In genomic region chr1:9626201-9626608, GRCh38 we compare ENCODE assay signal across 8 cellular contexts. TPM values are rescaled to one million over a fixed set of nuclear protein-coding genes. Genes with fewer than 3 reads are reported as not detected.
DNase-seq lines count a peak whose midpoint lies in the region; ATAC-seq, FAIRE-seq and TF ChIP-seq lines count a peak whose summit lies in the region.

No MANE protein-coding gene starts in this region.

- POLR2A ChIA-PET in CD8-positive, alpha-beta memory T cell (lab: Charles Lee) = interaction anchor here (0.7 to 6.0 kb wide), 11 partner anchors 26 to 276 kb away, joined by 3 to 161 read pairs (median 6); partner anchors contain the start of gene PIK3CD
- POLR2A ChIA-PET in K562 (lab: Yijun Ruan, JAX) = no interaction called here

- BruUV-seq in K562 (replicated peaks; lab: Mats Ljungman, UMichigan) = no TSS peak

- peaks cover 33% of the 10 kb centered on the region for H3K4me1 ChIP-seq in CD8-positive, alpha-beta memory T cell (ENCODE audit: insufficient read depth, low read length)
- H3K4me1 ChIP-seq in K562 (replicated peaks in 1 of 2; ENCODE audit: control insufficient read depth in 2 of 2, insufficient read depth in 2 of 2, low read length in 2 of 2) (peaks cover 17 to 38% of the 10 kb centered on the region in 2 experiments; a peak in 4 of 5 replicates), prostate gland (replicated peaks) (no peaks in the 10 kb centered on the region)

- CTCF ChIA-PET in CD8-positive, alpha-beta memory T cell (lab: Charles Lee) = interaction anchor here (0.7 to 8.0 kb wide), 37 partner anchors 9 to 365 kb away, joined by 3 to 280 read pairs (median 6); partner anchors contain the start of gene PIK3CD
- CTCF ChIA-PET in K562 (lab: Yijun Ruan, JAX; ENCODE audit: low intra/inter-chr PET ratio) = interaction anchor here (0.6 to 3.6 kb wide), 12 partner anchors 15 to 801 kb away, joined by 3 to 66 read pairs (median 5); no protein-coding TSS in a partner anchor

- H3K9me1 ChIP-seq in K562 (ENCODE audit: control insufficient read depth, insufficient read depth, low read length) = no peaks in the 10 kb centered on the region

- peak overlapping the region in 1 of 2 experiments; percentile 88; a peak in 2 of 4 replicates for H3K9ac ChIP-seq in K562 (ENCODE audit: insufficient read depth in 1 of 2, low read depth in 2 of 2, low read length in 2 of 2)

- intact Hi-C loops in K562 (cut with micrococcal nuclease) = loop anchor here (5.0 kb wide), 1 partner anchor 61 kb away; no protein-coding TSS in a partner anchor
- intact Hi-C loops in prostate gland (cut with DNase I) = loop anchor here (1.0 kb wide), 1 partner anchor 241 kb away; no protein-coding TSS in a partner anchor

- H3K4me3 ChIP-seq in CD8-positive, alpha-beta memory T cell (ENCODE audit: low read length) = peak overlapping the region; percentile 37
- H3K4me3 ChIP-seq in K562 (peak overlapping the region; percentile 33; the same call in 1 of the 2 replicates), prostate gland (no peak overlapping the region)

- H3K27ac Mint-ChIP-seq in CD8-positive, alpha-beta memory T cell = peak overlapping the region; percentile 32 to 90 (median 82)

- H3K36me3 ChIP-seq in CD8-positive, alpha-beta memory T cell (ENCODE audit: insufficient read depth, low read length) = no peaks in the 10 kb centered on the region
- H3K36me3 ChIP-seq in K562 (ENCODE audit: control insufficient read depth, insufficient read depth, low read length) = no peaks in the 10 kb centered on the region
- H3K36me3 ChIP-seq in prostate gland = no peaks in the 10 kb centered on the region

- peaks cover 0 to 15% (median 0%) of the 10 kb centered on the region in 3 donors for H3K36me3 Mint-ChIP-seq in CD8-positive, alpha-beta memory T cell

- H3K27me3 ChIP-seq in CD8-positive, alpha-beta memory T cell (ENCODE audit: insufficient read depth, low read length, poor library complexity, severe bottlenecking) = no peaks in the 10 kb centered on the region
- H3K27me3 ChIP-seq in K562 (ENCODE audit: control insufficient read depth in 2 of 2, insufficient read depth in 2 of 2, low read length in 2 of 2) (peaks cover 0 to 9% of the 10 kb centered on the region in 2 experiments; a peak in 3 of 5 replicates), prostate gland (replicated peaks; ENCODE audit: insufficient read depth) (no peaks in the 10 kb centered on the region)

- no peak for FAIRE-seq in K562 (lab: Jason Lieb, UNC)

- TF ChIP-seq POLR2A in K562 (conservative IDR thresholded peaks at IDR 0.05) = no peak
- TF ChIP-seq POLR2A in prostate gland (IDR thresholded peaks at IDR 0.05) = no peak

- in situ Hi-C loops in K562 (cut with MboI) = loop anchor here (5.0 kb wide), 1 partner anchor 241 kb away; no protein-coding TSS in a partner anchor

- peaks cover 2 to 5% of the 10 kb centered on the region in 2 donors for H3K27me3 Mint-ChIP-seq in CD8-positive, alpha-beta memory T cell

- TF ChIP-seq CTCF in K562 (IDR thresholded peaks at IDR 0.05 in 2 of 3, conservative IDR thresholded peaks at IDR 0.05 in 1 of 3; ENCODE audit: insufficient read depth in 2 of 3, low read depth in 1 of 3, low read length in 3 of 3) (no peak), prostate gland (IDR thresholded peaks at IDR 0.05) (no peak)

- no peak overlapping the region for H3K27ac ChIP-seq in CD8-positive, alpha-beta memory T cell (ENCODE audit: low read depth, low read length)
- H3K27ac ChIP-seq in K562 (ENCODE audit: extremely low read depth, low read depth, low read length) = no peak overlapping the region
- H3K27ac ChIP-seq in prostate gland = no peak overlapping the region

- no peaks in the 10 kb centered on the region for H3K9me3 ChIP-seq in CD8-positive, alpha-beta memory T cell (ENCODE audit: low read length)
- no peaks in the 10 kb centered on the region for H3K9me3 ChIP-seq in K562 (replicated peaks; ENCODE audit: control insufficient read depth, insufficient read depth, low read depth, low read length)
- H3K9me3 ChIP-seq in prostate gland = no peaks in the 10 kb centered on the region

- peak in 1 of 5 donors; percentile 28 for DNase-seq in CD8-positive, alpha-beta memory T cell
- DNase-seq in K562 (ENCODE audit: extremely low read depth in 1 of 4, low spot score in 3 of 4) = no peak
- no peak for DNase-seq in middle frontal gyrus (ENCODE audit: extremely low spot score, low spot score)
- DNase-seq in prostate gland (ENCODE audit: low spot score) = no peak
- no peak for DNase-seq in SW480 (ENCODE audit: low spot score)
- no peak for DNase-seq in AG20443 (ENCODE audit: low spot score)

- no peak for TF ChIP-seq RAD21 in K562 (CRISPR knock-in tag; conservative IDR thresholded peaks at IDR 0.05 in 1 of 2, IDR thresholded peaks at IDR 0.05 in 1 of 2)

- ATAC-seq in GM19324 (IDR thresholded peaks at IDR 0.05; ENCODE audit: low FRiP score, unreplicated experiment) (peak; percentile 55), HG03439 (IDR thresholded peaks at IDR 0.05; ENCODE audit: unreplicated experiment) (peak; percentile 47), K562 (no peak)

- peak overlapping the region; percentile 78; the same call in 1 of the 2 replicates for H3K4me2 ChIP-seq in K562 (ENCODE audit: insufficient read depth, low read length)

- H3K9me3 Mint-ChIP-seq in CD8-positive, alpha-beta memory T cell = peaks cover 0 to 1% (median 0%) of the 10 kb centered on the region in 5 donors

- peaks cover 31 to 48% (median 43%) of the 10 kb centered on the region in 3 donors for H3K4me1 Mint-ChIP-seq in CD8-positive, alpha-beta memory T cell

- WGBS in K562 (ENCODE audit: insufficient coverage, low coverage, missing lambda C conversion rate) = 7% methylated on average over 9 of the region's 9 CpGs
- 74% methylated on average over 9 of the region's 9 CpGs for WGBS in prostate gland

- H2AFZ ChIP-seq in K562 (ENCODE audit: low read depth, low read length) = peak overlapping the region; percentile 88

- no peaks in the 10 kb centered on the region for H4K20me1 ChIP-seq in K562 (replicated peaks; ENCODE audit: control insufficient read depth, insufficient read depth, low read length)

- no peaks in the 10 kb centered on the region for H3K79me2 ChIP-seq in K562 (ENCODE audit: control insufficient read depth, insufficient read depth, low read length)

- H3K4me3 Mint-ChIP-seq in CD8-positive, alpha-beta memory T cell = peak overlapping the region; percentile 81 to 98 (median 91)

- no peak for TF ChIP-seq EP300 in K562 (IDR thresholded peaks at IDR 0.05; ENCODE audit: low read length)

TF ChIP-seq in K562, 482 proteins besides CTCF, POLR2A, EP300 and RAD21 (continues in another document):
- TF ChIP-seq KAT8 (IDR thresholded peaks at IDR 0.05; ENCODE audit: low read depth) (no peak), EWSR1 (IDR thresholded peaks at IDR 0.05; ENCODE audit: borderline replicate concordance, low read depth, partially characterized antibody) (no peak), CTBP1 (IDR thresholded peaks at IDR 0.05; ENCODE audit: borderline replicate concordance) (no peak)

RNA-seq across cellular contexts. Expression of gene PIK3CD, which starts 25.3 kb away (rescaled TPM):
- 100 to 1,000 TPM; 157 to 165 TPM for total RNA-seq in CD8-positive, alpha-beta memory T cell
- polyA plus RNA-seq in CD8-positive, alpha-beta memory T cell = 109 TPM
- 17.5 and 44.3 TPM in 2 replicates for total RNA-seq in K562 (2011; cell fraction: chromatin; rRNA removed; ENCODE audit: low replicate concordance)
- 32.4 and 33.3 TPM in 2 replicates for total RNA-seq in K562 (2011; cell fraction: nucleolus; rRNA removed)
- total RNA-seq in K562 (2011; cell fraction: nucleoplasm; rRNA removed) = 16.6 and 20.1 TPM in 2 replicates
- total RNA-seq in K562 (2014; rRNA removed) (7.4 and 15.2 TPM in 2 replicates), K562 (2014; rRNA removed; fragmentation: Illumina TruSeq; extraction: Trizol) (4.4 and 5.1 TPM in 2 replicates), K562 (2015; rRNA removed; fragmentation: Illumina TruSeq; extraction: Trizol) (7.2 and 8.2 TPM in 2 replicates), K562 (2021) (19.5 and 20.8 TPM in 2 replicates), prostate gland (10 to 100 TPM in 1 of 2 donors, 1 to 10 TPM in 1; 5.3 to 12.9 TPM)
- polyA plus RNA-seq in K562 (2011; rRNA removed) (5.6 and 14.8 TPM in 2 replicates), K562 (2014; fragmentation: Illumina TruSeq; extraction: Trizol) (9.5 and 12.5 TPM in 2 replicates), K562 (2014; fragmentation: Nextera tagmentation; extraction: Ambion mirVana) (1 to 10 TPM; 1.8 to 2.0 TPM), K562 (2014; rRNA removed) (10.8 and 11.1 TPM in 2 replicates)
- 8.3 and 11.4 TPM in 2 replicates for polyA plus RNA-seq in K562 (2011; cell fraction: cytosol; rRNA removed)
- 24.4 and 38.0 TPM in 2 replicates for polyA plus RNA-seq in K562 (2011; cell fraction: nucleus; rRNA removed)
- polyA plus RNA-seq in K562 (2012) = 11.3 and 21.5 TPM in 2 replicates
- polyA minus RNA-seq in K562 (2011; rRNA and poly(A)+ RNA removed) = 5.2 and 8.9 TPM in 2 replicates
- 7.1 and 15.0 TPM in 2 replicates for polyA minus RNA-seq in K562 (2011; cell fraction: cytosol; rRNA and poly(A)+ RNA removed)
- 12.5 and 24.8 TPM in 2 replicates for polyA minus RNA-seq in K562 (2011; cell fraction: nucleus; rRNA and poly(A)+ RNA removed)

RNA-seq across cellular contexts. Expression of gene TMEM201, which starts 37.5 kb away (rescaled TPM):
- 10 to 100 TPM; 32.2 to 32.8 TPM for total RNA-seq in CD8-positive, alpha-beta memory T cell
- polyA plus RNA-seq in CD8-positive, alpha-beta memory T cell = 2.8 TPM
- total RNA-seq in K562 (2011; cell fraction: chromatin; rRNA removed; ENCODE audit: low replicate concordance) = 31.6 and 91.3 TPM in 2 replicates
- 68.6 and 78.7 TPM in 2 replicates for total RNA-seq in K562 (2011; cell fraction: nucleolus; rRNA removed)
- 48.5 and 50.3 TPM in 2 replicates for total RNA-seq in K562 (2011; cell fraction: nucleoplasm; rRNA removed)
- total RNA-seq in K562 (2014; rRNA removed) (9.0 and 16.5 TPM in 2 replicates), K562 (2014; rRNA removed; fragmentation: Illumina TruSeq; extraction: Trizol) (1.9 and 3.0 TPM in 2 replicates), K562 (2015; rRNA removed; fragmentation: Illumina TruSeq; extraction: Trizol) (7.4 and 9.0 TPM in 2 replicates), K562 (2021) (48.8 and 51.3 TPM in 2 replicates), prostate gland (10 to 100 TPM in 1 of 2 donors, 1 to 10 TPM in 1; 9.6 to 27.9 TPM)
- polyA plus RNA-seq in K562 (2011; rRNA removed) (2.3 and 3.9 TPM in 2 replicates), K562 (2014; fragmentation: Illumina TruSeq; extraction: Trizol) (10.3 and 24.1 TPM in 2 replicates), K562 (2014; fragmentation: Nextera tagmentation; extraction: Ambion mirVana) (under 1 TPM; 0.42 to 0.46 TPM), K562 (2014; rRNA removed) (14.7 and 15.4 TPM in 2 replicates)
- 3.0 and 6.9 TPM in 2 replicates for polyA plus RNA-seq in K562 (2011; cell fraction: cytosol; rRNA removed)
- polyA plus RNA-seq in K562 (2011; cell fraction: nucleus; rRNA removed) = 15.1 and 27.9 TPM in 2 replicates
- 18.3 and 22.2 TPM in 2 replicates for polyA plus RNA-seq in K562 (2012)
- polyA minus RNA-seq in K562 (2011; rRNA and poly(A)+ RNA removed) = 2.8 and 4.0 TPM in 2 replicates
- polyA minus RNA-seq in K562 (2011; cell fraction: cytosol; rRNA and poly(A)+ RNA removed) = 15.2 and 18.0 TPM in 2 replicates
- 19.2 and 21.4 TPM in 2 replicates for polyA minus RNA-seq in K562 (2011; cell fraction: nucleus; rRNA and poly(A)+ RNA removed)

Comparison
In these comparisons a context has a peak if more than half of its experiments do, and no peak if none do; other contexts are left out.
1. H3K4me3 ChIP-seq: peak in CD8-positive, alpha-beta memory T cell (single experiment) and K562 (single experiment); none in prostate gland (0 of 2).